In the genomic region with DNA sequence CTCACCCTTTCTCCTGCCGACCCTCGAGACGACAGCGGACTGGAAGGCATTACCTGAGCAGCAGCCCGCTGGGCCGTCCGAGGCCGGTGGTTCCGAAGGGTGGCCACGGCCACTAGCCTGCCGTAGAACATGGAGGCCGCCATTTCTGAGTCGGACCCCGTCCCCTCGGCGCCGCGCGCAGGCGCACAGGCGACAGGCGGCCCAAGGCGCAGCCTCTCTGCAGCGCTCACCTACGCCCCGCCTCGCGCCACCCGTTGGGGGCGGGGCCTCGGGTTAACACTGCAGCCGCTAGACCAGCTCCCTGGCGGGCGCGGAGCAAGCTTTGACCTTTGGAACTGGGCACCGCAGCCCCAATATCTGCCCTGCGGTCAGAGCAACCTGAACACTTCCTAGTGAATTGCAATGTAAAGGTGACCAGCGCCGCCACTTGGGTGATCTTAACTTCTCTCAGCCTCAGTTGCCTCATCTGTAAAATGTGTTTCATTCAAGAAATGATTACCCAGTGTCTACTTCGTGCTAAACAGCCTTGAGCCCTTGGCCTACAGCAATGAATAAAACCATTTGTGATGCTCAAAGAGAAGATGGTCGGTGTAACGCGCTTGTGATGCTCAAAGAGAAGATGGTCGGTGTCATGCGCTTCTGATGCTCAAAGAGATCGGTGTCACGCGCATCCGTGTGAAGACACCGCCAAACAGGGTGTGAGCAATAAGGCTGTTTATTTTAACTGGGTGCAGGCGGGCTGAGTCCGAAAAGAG, we compare ENCODE assay signal across 8 cellular contexts. TPM values are rescaled to one million over a fixed set of nuclear protein-coding genes. Genes with fewer than 3 reads are reported as not detected.
DNase-seq lines count a peak whose midpoint lies in the region; TF ChIP-seq lines count a peak whose summit lies in the region.

A gene (minus strand): TSS at position 147 of the 755 bp plus-strand sequence. CDS start 4 bp downstream, at position 143.

- no peak within 1 kb of the TSS for H2BK15ac ChIP-seq in H9 (ENCODE audit: low read depth, low read length)

- H2BK20ac ChIP-seq in H9 (ENCODE audit: low read depth, low read length, poor library complexity, severe bottlenecking), result no peak within 1 kb of the TSS

- no CpG with 5 or more reads among the region's 52 CpGs for WGBS in H9 (ENCODE audit: extremely low coverage, insufficient read length, low lambda C conversion rate)
- WGBS in stomach, 5 donors, result 5 to 14% (median 7%) methylated on average over 23 to 52 of the region's 52 CpGs

- H3K27me3 Mint-ChIP-seq in H9 (ENCODE audit: low read depth) (no peaks in the 10 kb centered on the region), neural crest cell (ENCODE audit: low read depth) (no peaks in the 10 kb centered on the region)

- H3K4me2 ChIP-seq in H9 (ENCODE audit: insufficient read depth, insufficient read length, low read length), result peak within 1 kb of the TSS; percentile 80

- H3K9me3 Mint-ChIP-seq in H9 (no peaks in the 10 kb centered on the region), neural crest cell (no peaks in the 10 kb centered on the region)

- no peak for TF ChIP-seq EP300 in stomach (IDR thresholded peaks at IDR 0.05)

- no peak within 1 kb of the TSS for H2AK5ac ChIP-seq in H9 (ENCODE audit: insufficient read length, low read length)

- H3K4ac ChIP-seq in H9 (ENCODE audit: low read depth, low read length), result no peak within 1 kb of the TSS

- peaks cover 3% of the 10 kb centered on the region for H3K79me1 ChIP-seq in H9 (ENCODE audit: insufficient read depth, low read depth, low read length, poor library complexity, severe bottlenecking)

- H3K27ac Mint-ChIP-seq in H9, result peak within 1 kb of the TSS; percentile 23 to 98 (median 97); a peak in 6 of 7 replicates
- peak within 1 kb of the TSS; percentile 86 for H3K27ac Mint-ChIP-seq in neural crest cell (ENCODE audit: unreplicated experiment)

- DNase-seq in G401 (ENCODE audit: low spot score), result peak; percentile 90
- peak; percentile 94 for DNase-seq in H9
- peak; percentile 92 for DNase-seq in MG63
- DNase-seq in SIG-M5 (lab: John Stamatoyannopoulos, UW), result peak; percentile 21
- DNase-seq in activated gamma-delta T cell (lab: John Stamatoyannopoulos, UW), result peak; percentile 79
- DNase-seq in fibroblast of villous mesenchyme (ENCODE audit: low read depth), result peak; percentile 86
- peak; percentile 89 for DNase-seq in neural crest cell (ENCODE audit: low read depth, low spot score)
- peak; percentile 93 for DNase-seq in stomach

- H2BK120ac ChIP-seq in H9 (ENCODE audit: low read depth, low read length, poor library complexity, severe bottlenecking), result no peak within 1 kb of the TSS

- in situ Hi-C loops in G401 (cut with HindIII; ENCODE audit: low sequenced_read_pairs), result no loop called here

- H3K79me2 ChIP-seq in H9 (ENCODE audit: insufficient read depth, low read length), result peaks cover 22% of the 10 kb centered on the region; the same call in 1 of the 2 replicates

- H3K4me1 Mint-ChIP-seq in H9, result peaks cover 33% of the 10 kb centered on the region in 2 experiments
- peaks cover 29% of the 10 kb centered on the region for H3K4me1 Mint-ChIP-seq in neural crest cell

- H2BK5ac ChIP-seq in H9 (ENCODE audit: insufficient read length, low read length), result no peak within 1 kb of the TSS

- H3K27ac ChIP-seq in H9 (ENCODE audit: insufficient read length, low read depth, low read length) (peak within 1 kb of the TSS; percentile 69), stomach (peak within 1 kb of the TSS; percentile 67 to 91 (median 85))

- no peak within 1 kb of the TSS for H3K56ac ChIP-seq in H9 (ENCODE audit: insufficient read length, low read depth, low read length)

- intact Hi-C loops in stomach (cut with DNase I; ENCODE audit: low total_unique reads), result no loop called here

- H3T11ph ChIP-seq in H9 (ENCODE audit: low read length), result no peak within 1 kb of the TSS

- H2BK12ac ChIP-seq in H9 (ENCODE audit: insufficient read length, low read depth, low read length), result no peak within 1 kb of the TSS

- no peaks in the 10 kb centered on the region for H4K20me1 ChIP-seq in H9 (ENCODE audit: control insufficient read depth, insufficient read depth, insufficient read length)

- peak in 1 of 4 donors; percentile 15 for TF ChIP-seq POLR2A in stomach (IDR thresholded peaks at IDR 0.05)

- no peak within 1 kb of the TSS for H2AFZ ChIP-seq in H9 (ENCODE audit: low read length)

- H3K4me1 ChIP-seq in H9 (ENCODE audit: insufficient read depth, low read length) (peaks cover 4% of the 10 kb centered on the region; the same call in 1 of the 2 replicates), stomach (peaks cover 14 to 50% (median 34%) of the 10 kb centered on the region in 4 donors)

- H3K9ac ChIP-seq in H9 (ENCODE audit: extremely low read depth, insufficient read length, low read length), result peak within 1 kb of the TSS; percentile 84

- TF ChIP-seq CTCF in H9 (conservative IDR thresholded peaks at IDR 0.05) (no peak), fibroblast of villous mesenchyme (IDR thresholded peaks at IDR 0.05; ENCODE audit: insufficient read depth, low read depth, low read length) (no peak), neural crest cell (conservative IDR thresholded peaks at IDR 0.05) (no peak), stomach (IDR thresholded peaks at IDR 0.05) (no peak)

- no peak within 1 kb of the TSS for H4K5ac ChIP-seq in H9 (ENCODE audit: insufficient read length, low read depth, low read length)

- H3K27me3 ChIP-seq in H9 (ENCODE audit: insufficient read depth, low read length), result no peaks in the 10 kb centered on the region
- no peaks in the 10 kb centered on the region for H3K27me3 ChIP-seq in MG63
- H3K27me3 ChIP-seq in stomach, result no peaks in the 10 kb centered on the region

- H3K4me3 Mint-ChIP-seq in H9, result peak within 1 kb of the TSS; percentile 94 to 98
- peak within 1 kb of the TSS; percentile 96 for H3K4me3 Mint-ChIP-seq in neural crest cell

- no peak within 1 kb of the TSS for H3K23ac ChIP-seq in H9 (ENCODE audit: insufficient read length, low read depth, low read length)

- H4K8ac ChIP-seq in H9 (replicated peaks; ENCODE audit: insufficient read length, low read depth, low read length), result no peak within 1 kb of the TSS

- peak within 1 kb of the TSS; percentile 91 for H3K14ac ChIP-seq in H9 (ENCODE audit: insufficient read depth, low read length)

- peaks cover 4% of the 10 kb centered on the region for H3K23me2 ChIP-seq in H9 (ENCODE audit: insufficient read length, low read depth, low read length, poor library complexity, severe bottlenecking)

- H4K91ac ChIP-seq in H9 (ENCODE audit: insufficient read length, low read depth, low read length), result no peak within 1 kb of the TSS

- peak within 1 kb of the TSS; percentile 94 for H3K4me3 ChIP-seq in MG63
- H3K4me3 ChIP-seq in fibroblast of villous mesenchyme (ENCODE audit: low read depth, low read length), result peak within 1 kb of the TSS; percentile 99
- H3K4me3 ChIP-seq in stomach, result peak within 1 kb of the TSS; percentile 66 to 99 (median 96)

- H3K36me3 Mint-ChIP-seq in H9 (ENCODE audit: insufficient read depth in 1 of 3, low read depth in 3 of 3) (peaks cover 6 to 12% (median 10%) of the 10 kb centered on the region in 3 experiments; a peak in 6 of 7 replicates), neural crest cell (ENCODE audit: low read depth) (peaks cover 3% of the 10 kb centered on the region)

- H3K9me3 ChIP-seq in H9 (ENCODE audit: control insufficient read depth, low read depth, low read length), result no peaks in the 10 kb centered on the region
- H3K9me3 ChIP-seq in MG63, result no peaks in the 10 kb centered on the region
- no peaks in the 10 kb centered on the region for H3K9me3 ChIP-seq in stomach

- peak within 1 kb of the TSS; percentile 84 for H3K18ac ChIP-seq in H9 (ENCODE audit: insufficient read length, low read depth, low read length)

- peaks cover 18% of the 10 kb centered on the region for H3K36me3 ChIP-seq in MG63
- peaks cover 0 to 6% (median 2%) of the 10 kb centered on the region in 4 donors for H3K36me3 ChIP-seq in stomach

RNA-seq across cellular contexts. Expression of the gene that starts here (rescaled TPM):
- total RNA-seq in G401 (2014; rRNA removed; shearing (Covaris generic)), result 65.5 and 83.8 TPM in 2 replicates
- total RNA-seq in H9 (2021) (48.2 and 53.9 TPM in 2 replicates), fibroblast of villous mesenchyme (50.9 and 59.2 TPM in 2 replicates), neural crest cell (49.3 and 53.1 TPM in 2 replicates), stomach (10 to 100 TPM in 4 of 5 donors, 1 to 10 TPM in 1; 8.1 to 77.3 (median 32.1) TPM)
- 48.7 and 60.4 TPM in 2 replicates for total RNA-seq in MG63 (2014; rRNA removed; shearing (Covaris generic); ENCODE audit: low replicate concordance)
- polyA plus RNA-seq in stomach, result 10 to 100 TPM; 24.4 to 41.1 (median 34.9) TPM

Comparison
In these comparisons a context has a peak if more than half of its experiments do, and no peak if none do; other contexts are left out.
1. Peak in every context shown above with its lines: DNase-seq, H3K4me3 ChIP-seq and H3K27ac ChIP-seq.
2. DNase-seq: peak in every context shown above with its lines; median percentile 94 in H9; 93 in stomach; 92 in MG63; 90 in G401; 89 in neural crest cell; 86 in fibroblast of villous mesenchyme; 79 in activated gamma-delta T cell; 21 in SIG-M5.